ENCODE assay signal across 1 cellular context in the genomic region with DNA sequence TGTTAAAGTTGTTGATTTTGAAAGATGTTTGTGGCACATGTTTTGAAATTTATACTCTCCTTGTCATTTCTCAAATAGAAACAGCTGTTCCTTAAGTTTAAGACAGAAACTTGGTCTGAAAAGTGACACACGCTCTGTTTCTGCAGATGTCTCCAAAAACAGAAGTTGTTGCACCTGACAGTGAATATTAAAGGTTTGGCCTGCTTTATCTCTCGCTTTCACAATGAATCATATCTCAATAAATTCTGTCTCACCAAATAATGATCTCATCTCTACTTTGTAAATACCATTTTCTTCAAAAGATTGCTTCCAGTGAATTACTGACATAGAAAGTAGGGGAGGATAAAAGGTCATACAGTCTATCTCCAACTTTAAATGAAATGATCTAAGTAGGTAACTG.
TF ChIP-seq lines count a peak whose summit lies in the region.

No MANE protein-coding gene starts in this region.

TF ChIP-seq in GM12878, 131 proteins besides CTCF, POLR2A, EP300 and RAD21 (continued from another document):
- no peak for TF ChIP-seq ZNF687 (IDR thresholded peaks at IDR 0.05)
- TF ChIP-seq ZNF384 (IDR thresholded peaks at IDR 0.05; ENCODE audit: borderline replicate concordance, low read depth, low read length) = no peak
- TF ChIP-seq RAD51 (IDR thresholded peaks at IDR 0.05) = no peak
- TF ChIP-seq ELK1 (IDR thresholded peaks at IDR 0.05; ENCODE audit: low read depth, low read length) = no peak
- no peak for TF ChIP-seq RB1 (IDR thresholded peaks at IDR 0.05; ENCODE audit: borderline replicate concordance)
- TF ChIP-seq NFIC (IDR thresholded peaks at IDR 0.05; ENCODE audit: low read depth, low read length) = peak; percentile 54; the same call in 1 of the 2 replicates
- TF ChIP-seq CHD1 (IDR thresholded peaks at IDR 0.05; ENCODE audit: low read depth, low read length) = no peak
- no peak for TF ChIP-seq HCFC1 (IDR thresholded peaks at IDR 0.05; ENCODE audit: low read length)
- TF ChIP-seq YY1 (IDR thresholded peaks at IDR 0.05; ENCODE audit: low read depth, low read length) = no peak
- TF ChIP-seq IRF4 (IDR thresholded peaks at IDR 0.05; ENCODE audit: low read depth, low read length) = peak; percentile 43; the same call in 1 of the 2 replicates
- no peak for TF ChIP-seq CREB1 (IDR thresholded peaks at IDR 0.05; ENCODE audit: low read depth)
- TF ChIP-seq MYC (IDR thresholded peaks at IDR 0.05; ENCODE audit: insufficient read depth, insufficient read length, insufficient replicate concordance, low read length, severe bottlenecking) = no peak
- TF ChIP-seq, protein P1, sequence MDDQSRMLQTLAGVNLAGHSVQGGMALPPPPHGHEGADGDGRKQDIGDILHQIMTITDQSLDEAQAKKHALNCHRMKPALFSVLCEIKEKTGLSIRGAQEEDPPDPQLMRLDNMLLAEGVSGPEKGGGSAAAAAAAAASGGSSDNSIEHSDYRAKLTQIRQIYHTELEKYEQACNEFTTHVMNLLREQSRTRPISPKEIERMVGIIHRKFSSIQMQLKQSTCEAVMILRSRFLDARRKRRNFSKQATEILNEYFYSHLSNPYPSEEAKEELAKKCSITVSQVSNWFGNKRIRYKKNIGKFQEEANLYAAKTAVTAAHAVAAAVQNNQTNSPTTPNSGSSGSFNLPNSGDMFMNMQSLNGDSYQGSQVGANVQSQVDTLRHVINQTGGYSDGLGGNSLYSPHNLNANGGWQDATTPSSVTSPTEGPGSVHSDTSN (IDR thresholded peaks at IDR 0.05; ENCODE audit: insufficient replicate concordance, low read depth, low read length) = no peak
- TF ChIP-seq RELA (IDR thresholded peaks at IDR 0.05; ENCODE audit: borderline replicate concordance, partially characterized antibody) = no peak
- TF ChIP-seq, protein P2, sequence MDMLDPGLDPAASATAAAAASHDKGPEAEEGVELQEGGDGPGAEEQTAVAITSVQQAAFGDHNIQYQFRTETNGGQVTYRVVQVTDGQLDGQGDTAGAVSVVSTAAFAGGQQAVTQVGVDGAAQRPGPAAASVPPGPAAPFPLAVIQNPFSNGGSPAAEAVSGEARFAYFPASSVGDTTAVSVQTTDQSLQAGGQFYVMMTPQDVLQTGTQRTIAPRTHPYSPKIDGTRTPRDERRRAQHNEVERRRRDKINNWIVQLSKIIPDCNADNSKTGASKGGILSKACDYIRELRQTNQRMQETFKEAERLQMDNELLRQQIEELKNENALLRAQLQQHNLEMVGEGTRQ (IDR thresholded peaks at IDR 0.05; ENCODE audit: borderline replicate concordance, low read depth, low read length) = no peak
- no peak for TF ChIP-seq SRF (IDR thresholded peaks at IDR 0.05; ENCODE audit: low read depth in 2 of 2, low read length in 2 of 2)
- peak; percentile 58; the same call in 1 of the 2 replicates for TF ChIP-seq TCF12 (IDR thresholded peaks at IDR 0.05; ENCODE audit: low read depth, low read length)
- no peak for TF ChIP-seq SREBF2 (IDR thresholded peaks at IDR 0.05; ENCODE audit: low read length)
- TF ChIP-seq TCF3 (IDR thresholded peaks at IDR 0.05; ENCODE audit: borderline replicate concordance, insufficient read depth, low read depth, low read length) = no peak
- TF ChIP-seq MEF2A (IDR thresholded peaks at IDR 0.05; ENCODE audit: insufficient read depth, low read depth, low read length) = no peak
- TF ChIP-seq ZZZ3 (IDR thresholded peaks at IDR 0.05; ENCODE audit: control insufficient read depth, insufficient read length, low read depth) = no peak
- TF ChIP-seq PAX8 (IDR thresholded peaks at IDR 0.05) = no peak
- no peak for TF ChIP-seq PKNOX1 (IDR thresholded peaks at IDR 0.05)
- TF ChIP-seq SUZ12 (IDR thresholded peaks at IDR 0.05; ENCODE audit: unreplicated experiment) = no peak
- TF ChIP-seq JUND (IDR thresholded peaks at IDR 0.05; ENCODE audit: low read depth, low read length) = no peak
- no peak for TF ChIP-seq SREBF1 (IDR thresholded peaks at IDR 0.05; ENCODE audit: low read length)
- TF ChIP-seq ZNF207 (IDR thresholded peaks at IDR 0.05; ENCODE audit: borderline replicate concordance) = no peak
- TF ChIP-seq, protein P3, sequence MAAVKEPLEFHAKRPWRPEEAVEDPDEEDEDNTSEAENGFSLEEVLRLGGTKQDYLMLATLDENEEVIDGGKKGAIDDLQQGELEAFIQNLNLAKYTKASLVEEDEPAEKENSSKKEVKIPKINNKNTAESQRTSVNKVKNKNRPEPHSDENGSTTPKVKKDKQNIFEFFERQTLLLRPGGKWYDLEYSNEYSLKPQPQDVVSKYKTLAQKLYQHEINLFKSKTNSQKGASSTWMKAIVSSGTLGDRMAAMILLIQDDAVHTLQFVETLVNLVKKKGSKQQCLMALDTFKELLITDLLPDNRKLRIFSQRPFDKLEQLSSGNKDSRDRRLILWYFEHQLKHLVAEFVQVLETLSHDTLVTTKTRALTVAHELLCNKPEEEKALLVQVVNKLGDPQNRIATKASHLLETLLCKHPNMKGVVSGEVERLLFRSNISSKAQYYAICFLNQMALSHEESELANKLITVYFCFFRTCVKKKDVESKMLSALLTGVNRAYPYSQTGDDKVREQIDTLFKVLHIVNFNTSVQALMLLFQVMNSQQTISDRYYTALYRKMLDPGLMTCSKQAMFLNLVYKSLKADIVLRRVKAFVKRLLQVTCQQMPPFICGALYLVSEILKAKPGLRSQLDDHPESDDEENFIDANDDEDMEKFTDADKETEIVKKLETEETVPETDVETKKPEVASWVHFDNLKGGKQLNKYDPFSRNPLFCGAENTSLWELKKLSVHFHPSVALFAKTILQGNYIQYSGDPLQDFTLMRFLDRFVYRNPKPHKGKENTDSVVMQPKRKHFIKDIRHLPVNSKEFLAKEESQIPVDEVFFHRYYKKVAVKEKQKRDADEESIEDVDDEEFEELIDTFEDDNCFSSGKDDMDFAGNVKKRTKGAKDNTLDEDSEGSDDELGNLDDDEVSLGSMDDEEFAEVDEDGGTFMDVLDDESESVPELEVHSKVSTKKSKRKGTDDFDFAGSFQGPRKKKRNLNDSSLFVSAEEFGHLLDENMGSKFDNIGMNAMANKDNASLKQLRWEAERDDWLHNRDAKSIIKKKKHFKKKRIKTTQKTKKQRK (IDR thresholded peaks at IDR 0.05; ENCODE audit: low read depth, low read length) = no peak
- TF ChIP-seq E4F1 (IDR thresholded peaks at IDR 0.05; ENCODE audit: borderline replicate concordance, partially characterized antibody) = no peak
- no peak for TF ChIP-seq IKZF1 (conservative IDR thresholded peaks at IDR 0.05)
- TF ChIP-seq SIX5 (IDR thresholded peaks at IDR 0.05; ENCODE audit: low read depth, low read length, severe bottlenecking) = no peak
- TF ChIP-seq BCL11A (IDR thresholded peaks at IDR 0.05; ENCODE audit: low read depth, low read length) = no peak
- no peak for TF ChIP-seq KDM1A (IDR thresholded peaks at IDR 0.05; ENCODE audit: borderline replicate concordance)
- TF ChIP-seq MAX (IDR thresholded peaks at IDR 0.05; ENCODE audit: low read depth, low read length) = no peak
- TF ChIP-seq, protein P4, sequence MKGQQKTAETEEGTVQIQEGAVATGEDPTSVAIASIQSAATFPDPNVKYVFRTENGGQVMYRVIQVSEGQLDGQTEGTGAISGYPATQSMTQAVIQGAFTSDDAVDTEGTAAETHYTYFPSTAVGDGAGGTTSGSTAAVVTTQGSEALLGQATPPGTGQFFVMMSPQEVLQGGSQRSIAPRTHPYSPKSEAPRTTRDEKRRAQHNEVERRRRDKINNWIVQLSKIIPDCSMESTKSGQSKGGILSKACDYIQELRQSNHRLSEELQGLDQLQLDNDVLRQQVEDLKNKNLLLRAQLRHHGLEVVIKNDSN (IDR thresholded peaks at IDR 0.05; ENCODE audit: borderline replicate concordance, extremely low read length, insufficient read depth, low read depth, low read length) = no peak
- no peak for TF ChIP-seq CBFB (IDR thresholded peaks at IDR 0.05; ENCODE audit: low read depth)
- peak; percentile 69 for TF ChIP-seq ATF2 (IDR thresholded peaks at IDR 0.05; ENCODE audit: low read length)
